27 cellular contexts compared by ENCODE assay signal in genomic region chr10:3149918-3150317, GRCh38.
"Had no signal": no experiment of that assay in that cellular context is flagged by ENCODE, and none has a peak within 500 bp of the region (broad histone marks: within the 10 kb centered on the region; RNA-seq: fewer than 3 reads in every experiment).

No MANE protein-coding gene starts in this region.

- H3K9me3 Mint-ChIP-seq: dendritic cell treated with granulocyte-macrophage colony-stimulating factor and Interleukin-4, amounts not matched to agents 40 ng/mL and 50 ng/mL, for 4 days; endodermal cell; naive thymus-derived CD8-positive, alpha-beta T cell; nephron progenitor cell; stimulated activated naive CD8-positive, alpha-beta T cell treated with anti-CD3 and anti-CD28 coated beads, Interleukin-15, Interleukin-2, amounts not matched to agents 100 ng/mL and 50 ng/mL, for 24 hours had no signal

- H3K4me3 ChIP-seq: colonic mucosa, esophagus muscularis mucosa, gastroesophageal sphincter, heart left ventricle, hepatocyte, left ventricle myocardium inferior, lower lobe of right lung, prostate gland, right atrium auricular region, smooth muscle cell, thyroid gland, vagina had no signal

- H3K27ac ChIP-seq: colonic mucosa, esophagus muscularis mucosa, foreskin keratinocyte, gastroesophageal sphincter, heart left ventricle, hepatocyte, left ventricle myocardium inferior, lower lobe of right lung, prostate gland, right atrium auricular region, thyroid gland, vagina had no signal

- H3K27me3 Mint-ChIP-seq: dendritic cell treated with granulocyte-macrophage colony-stimulating factor and Interleukin-4, amounts not matched to agents 40 ng/mL and 50 ng/mL, for 4 days; naive thymus-derived CD8-positive, alpha-beta T cell; stimulated activated naive CD8-positive, alpha-beta T cell treated with anti-CD3 and anti-CD28 coated beads, Interleukin-15, Interleukin-2, amounts not matched to agents 100 ng/mL and 50 ng/mL, for 24 hours had no signal

- DNase-seq: colonic mucosa; effector CD8-positive, alpha-beta T cell; endodermal cell; foreskin keratinocyte; heart left ventricle; left colon; left ventricle myocardium inferior; lower lobe of right lung; naive thymus-derived CD8-positive, alpha-beta T cell; nephron progenitor cell; nucleus accumbens; stimulated activated CD4-positive, alpha-beta T cell treated with anti-CD3 and anti-CD28 coated beads, Interleukin-12 subunit alpha, Interleukin-12 subunit beta, amount 100 ng/mL, for 4 hours; stimulated activated CD4-positive, alpha-beta T cell treated with anti-CD3 and anti-CD28 coated beads, Interleukin-1b, Interleukin-23, amount 100 ng/mL, for 48 hours; stimulated activated CD4-positive, alpha-beta T cell treated with anti-CD3 and anti-CD28 coated beads, Interleukin-4, amount 100 ng/mL, for 1 hour; stimulated activated CD8-positive, alpha-beta memory T cell treated with anti-CD3 and anti-CD28 coated beads, Interleukin-4, amount 100 ng/mL, for 48 hours; thyroid gland; trophoblast cell had no signal

- ATAC-seq: foreskin keratinocyte; gastroesophageal sphincter; heart left ventricle; left colon; lower lobe of right lung; naive thymus-derived CD8-positive, alpha-beta T cell; sciatic nerve had no signal

- H3K4me1 ChIP-seq: colonic mucosa, esophagus muscularis mucosa, foreskin keratinocyte, gastroesophageal sphincter, heart left ventricle, left ventricle myocardium inferior, lower lobe of right lung, prostate gland, right atrium auricular region, vagina had no signal

- H3K27me3 ChIP-seq: colonic mucosa, esophagus muscularis mucosa, foreskin keratinocyte, gastroesophageal sphincter, heart left ventricle, hepatocyte, right atrium auricular region, thyroid gland, vagina had no signal

- H3K9me3 ChIP-seq: colonic mucosa, esophagus muscularis mucosa, gastroesophageal sphincter, heart left ventricle, left ventricle myocardium inferior, lower lobe of right lung, prostate gland, right atrium auricular region, thyroid gland, vagina had no signal

- H3K27ac Mint-ChIP-seq: dendritic cell treated with granulocyte-macrophage colony-stimulating factor and Interleukin-4, amounts not matched to agents 40 ng/mL and 50 ng/mL, for 4 days; endodermal cell; nephron progenitor cell; stimulated activated naive CD8-positive, alpha-beta T cell treated with anti-CD3 and anti-CD28 coated beads, Interleukin-15, Interleukin-2, amounts not matched to agents 100 ng/mL and 50 ng/mL, for 24 hours had no signal

- H3K4me3 Mint-ChIP-seq: dendritic cell treated with granulocyte-macrophage colony-stimulating factor and Interleukin-4, amounts not matched to agents 40 ng/mL and 50 ng/mL, for 4 days; endodermal cell; naive thymus-derived CD8-positive, alpha-beta T cell; nephron progenitor cell; stimulated activated naive CD8-positive, alpha-beta T cell treated with anti-CD3 and anti-CD28 coated beads, Interleukin-15, Interleukin-2, amounts not matched to agents 100 ng/mL and 50 ng/mL, for 24 hours had no signal

- H3K4me1 Mint-ChIP-seq: endodermal cell had no signal
